In the genomic region with DNA sequence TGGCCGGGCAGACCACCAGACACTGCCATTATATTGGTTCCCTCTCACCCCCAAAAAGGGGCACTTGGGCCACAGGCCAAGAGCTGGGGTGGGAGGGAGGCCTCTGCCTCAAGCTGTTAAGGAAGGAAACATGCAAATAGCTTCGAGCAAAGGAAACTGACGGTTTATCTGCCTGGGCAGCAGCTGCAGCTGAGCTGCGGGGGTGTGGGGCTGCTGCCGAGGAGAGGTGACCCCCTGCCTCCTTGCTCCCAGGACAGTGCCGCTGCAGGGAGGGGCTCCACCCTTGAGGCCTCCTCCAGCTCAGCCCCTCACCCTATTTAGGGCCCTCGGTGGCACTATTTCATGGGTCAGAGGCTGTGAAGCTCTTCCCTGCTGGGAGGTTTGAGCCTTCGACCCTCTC, we compare ENCODE assay signal across 8 cellular contexts. TPM values are rescaled to one million over a fixed set of nuclear protein-coding genes. Genes with fewer than 3 reads are reported as not detected.
DNase-seq lines count a peak whose midpoint lies in the region; ATAC-seq, FAIRE-seq and TF ChIP-seq lines count a peak whose summit lies in the region.

No MANE protein-coding gene starts in this region.

- no peak for FAIRE-seq in kidney (lab: Jason Lieb, UNC)

- H3K9ac ChIP-seq in kidney (ENCODE audit: low read length in 2 of 2): no peak overlapping the region

- intact Hi-C loops in kidney (cut with DNase I): no loop called here

- H3K9me3 ChIP-seq in kidney (ENCODE audit: control insufficient read depth in 1 of 2, low read length in 2 of 2): no peaks in the 10 kb centered on the region

- DNase-seq in CD1c-positive myeloid dendritic cell (ENCODE audit: extremely low spot score) (peak; percentile 41), NOMO-1 (lab: John Stamatoyannopoulos, UW; ENCODE audit: unreplicated experiment in 2 of 2) (peak; percentile 27 to 34), kidney (peak; percentile 65), HK-2 (ENCODE audit: unreplicated experiment) (no peak), brain microvascular endothelial cell (no peak)
- no peak for DNase-seq in activated CD8-positive, alpha-beta memory T cell treated with anti-CD3 and anti-CD28 coated beads for 24 hours

- no peak overlapping the region for H3K4me3 ChIP-seq in kidney (ENCODE audit: low read length in 2 of 2)
- no peak overlapping the region for H3K4me3 ChIP-seq in brain microvascular endothelial cell (ENCODE audit: low read depth, low read length)

- in situ Hi-C loops in brain microvascular endothelial cell (cut with HindIII; ENCODE audit: low pct_ligation_motif_present, low sequenced_read_pairs): no loop called here

- H3K4me1 ChIP-seq in kidney (ENCODE audit: control insufficient read depth in 1 of 2, insufficient read depth in 1 of 2, low read depth in 1 of 2, low read length in 2 of 2): no peaks in the 10 kb centered on the region

- TF ChIP-seq CTCF in kidney (IDR thresholded peaks at IDR 0.05; ENCODE audit: borderline replicate concordance, extremely low read depth, insufficient read depth) (no peak), brain microvascular endothelial cell (IDR thresholded peaks at IDR 0.05; ENCODE audit: low read depth, low read length, missing control alignments) (no peak)

- H3K27me3 ChIP-seq in brain microvascular endothelial cell (replicated peaks): no peaks in the 10 kb centered on the region

- H3K27ac ChIP-seq in kidney (ENCODE audit: low read depth in 2 of 2, low read length in 2 of 2) (no peak overlapping the region), brain microvascular endothelial cell (no peak overlapping the region)

- ATAC-seq in GM19351 (IDR thresholded peaks at IDR 0.05; ENCODE audit: unreplicated experiment) (peak; percentile 32), GM21825 (IDR thresholded peaks at IDR 0.05; ENCODE audit: unreplicated experiment) (no peak)

- peaks cover 11 to 16% of the 10 kb centered on the region in 2 donors for H3K36me3 ChIP-seq in kidney (ENCODE audit: control insufficient read depth in 1 of 2, insufficient read depth in 2 of 2, low read length in 2 of 2)
- peaks cover 32% of the 10 kb centered on the region for H3K36me3 ChIP-seq in brain microvascular endothelial cell (replicated peaks)

RNA-seq across cellular contexts. Expression of gene DOK3, which starts 0.8 kb away (rescaled TPM):
- total RNA-seq in kidney: 18.6 TPM
- 1.9 TPM for polyA plus RNA-seq in kidney (ENCODE audit: insufficient read depth, low read depth, low replicate concordance)

RNA-seq across cellular contexts. Expression of gene DDX41, which starts 7.9 kb away (rescaled TPM):
- total RNA-seq in kidney: 86.7 TPM
- polyA plus RNA-seq in kidney (ENCODE audit: insufficient read depth, low read depth, low replicate concordance): 97.3 TPM

RNA-seq across cellular contexts. Expression of gene PDLIM7, which starts 11.4 kb away (rescaled TPM):
- total RNA-seq in kidney: 89.7 TPM
- 46.4 TPM for polyA plus RNA-seq in kidney (ENCODE audit: insufficient read depth, low read depth, low replicate concordance)

RNA-seq across cellular contexts. Expression of gene DBN1, which starts 35.4 kb away (rescaled TPM):
- 64.2 TPM for total RNA-seq in kidney
- polyA plus RNA-seq in kidney (ENCODE audit: insufficient read depth, low read depth, low replicate concordance): 56.5 TPM

RNA-seq across cellular contexts. Expression of gene FAM193B, which starts 45.5 kb away (rescaled TPM):
- total RNA-seq in kidney: 77.8 TPM
- 61.0 TPM for polyA plus RNA-seq in kidney (ENCODE audit: insufficient read depth, low read depth, low replicate concordance)

Comparison
In these comparisons a context has a peak if more than half of its experiments do, and no peak if none do; other contexts are left out.
1. DNase-seq: peak in CD1c-positive myeloid dendritic cell (single experiment), NOMO-1 (2 of 2) and kidney (single experiment); none in HK-2 (single experiment), brain microvascular endothelial cell (single experiment) and activated CD8-positive, alpha-beta memory T cell treated with anti-CD3 and anti-CD28 coated beads for 24 hours (single experiment).